Comparison of ENCODE assay signal across 18 cellular contexts in genomic region chr22:43396321-43396933, GRCh38. TPM values are rescaled to one million over a fixed set of nuclear protein-coding genes. Genes with fewer than 3 reads are reported as not detected.
DNase-seq lines count a peak whose midpoint lies in the region; ATAC-seq, FAIRE-seq and TF ChIP-seq lines count a peak whose summit lies in the region.
"Had no signal": no experiment of that assay in that cellular context is flagged by ENCODE, and none has a peak within 500 bp of the region (broad histone marks: within the 10 kb centered on the region; RNA-seq: fewer than 3 reads in every experiment).

No MANE protein-coding gene starts in this region.

- H3K4me3 ChIP-seq in HepG2 (replicated peaks in 1 of 3; ENCODE audit: insufficient read depth in 1 of 3, low read depth in 2 of 3, low read length in 3 of 3) (peak overlapping the region; percentile 19 to 67 (median 48); a peak in 4 of 6 replicates), neuronal stem cell (ENCODE audit: low read length in 2 of 2) (no peak overlapping the region), foreskin fibroblast (ENCODE audit: low read depth in 1 of 2, low read length in 2 of 2) (no peak overlapping the region)
- H3K4me3 ChIP-seq: BLaER1 treated with 17β-estradiol and CSF1 and Interleukin-3, amounts not matched to agents 10 nM and 100 nM; HAP-1 had no signal

- H4K91ac ChIP-seq in neuronal stem cell (ENCODE audit: low read depth, low read length, poor library complexity) = no peak overlapping the region

- TF ChIP-seq RAD21 in HepG2 (CRISPR knock-in tag; IDR thresholded peaks at IDR 0.05) = no peak

- TF ChIP-seq CTCF in natural killer cell (IDR thresholded peaks at IDR 0.05) (no peak), HepG2 (CRISPR knock-in tag; IDR thresholded peaks at IDR 0.05) (no peak), foreskin fibroblast (IDR thresholded peaks at IDR 0.05; ENCODE audit: low read depth, low read length) (no peak)

- H3K18ac ChIP-seq in neuronal stem cell (ENCODE audit: low read length) = peak overlapping the region; percentile 83

- in situ Hi-C loops in HepG2 (cut with HindIII; ENCODE audit: extremely low pct_ligation_motif_present, low pct_unique_long_range_greater_than_20kb) = no loop called here

- peak overlapping the region; percentile 76 for H3K14ac ChIP-seq in neuronal stem cell (ENCODE audit: low read length)

- no TSS peak for BruUV-seq in HepG2 (replicated peaks; lab: Mats Ljungman, UMichigan)

- peak overlapping the region; percentile 78 for H2BK120ac ChIP-seq in neuronal stem cell (ENCODE audit: low read depth, low read length)

- no peaks in the 10 kb centered on the region for H3K79me2 ChIP-seq in HepG2 (ENCODE audit: insufficient read depth, low read length)

- no peaks in the 10 kb centered on the region for H3K36me3 Mint-ChIP-seq in natural killer cell treated with Interleukin-12 subunit alpha and Interleukin-12 subunit beta and Interleukin-15 and Interleukin-18, amount 100 ng/mL, for 72 hours
- no peaks in the 10 kb centered on the region for H3K36me3 Mint-ChIP-seq in natural killer cell
- H3K36me3 Mint-ChIP-seq: CD4-positive, CD25-positive, alpha-beta regulatory T cell had no signal

- peak overlapping the region; percentile 55 for H2BK5ac ChIP-seq in neuronal stem cell (ENCODE audit: low read length)

- peak; percentile 52 for DNase-seq in natural killer cell treated with Interleukin-12 subunit alpha and Interleukin-12 subunit beta and Interleukin-15 and Interleukin-18, amount 100 ng/mL, for 72 hours (ENCODE audit: low spot score)
- no peak for DNase-seq in natural killer cell
- no peak for DNase-seq in HepG2 (ENCODE audit: low spot score)
- no peak for DNase-seq in neuronal stem cell (ENCODE audit: low spot score)
- no peak for DNase-seq in foreskin fibroblast
- DNase-seq: ACHN; CD4-positive, CD25-positive, alpha-beta regulatory T cell; DMS79; GOT3 had no signal

- H3K27ac ChIP-seq in HepG2 (ENCODE audit: extremely low read length, insufficient read depth, low read length) (no peak overlapping the region), neuronal stem cell (replicated peaks; ENCODE audit: low read length) (no peak overlapping the region)
- H3K27ac ChIP-seq: BLaER1 treated with 17β-estradiol and CSF1 and Interleukin-3, amounts not matched to agents 10 nM and 100 nM had no signal

- intact Hi-C loops in natural killer cell (cut with micrococcal nuclease) = no loop called here
- intact Hi-C loops in HepG2 (cut with micrococcal nuclease; ENCODE audit: unreplicated experiment) = no loop called here

- TF ChIP-seq POLR2A in HepG2 (IDR thresholded peaks at IDR 0.05; ENCODE audit: insufficient read depth in 1 of 2, low read depth in 2 of 2, low read length in 2 of 2) = no peak

- peaks cover 0 to 9% of the 10 kb centered on the region in 2 donors for H3K27me3 Mint-ChIP-seq in natural killer cell treated with Interleukin-12 subunit alpha and Interleukin-12 subunit beta and Interleukin-15 and Interleukin-18, amount 100 ng/mL, for 72 hours
- peaks cover 12 to 26% of the 10 kb centered on the region in 2 donors for H3K27me3 Mint-ChIP-seq in natural killer cell (ENCODE audit: low read depth in 2 of 2)

- H3K23ac ChIP-seq in neuronal stem cell (ENCODE audit: low read depth, low read length, poor library complexity) = peak overlapping the region; percentile 9

- H3K9me3 Mint-ChIP-seq in natural killer cell treated with Interleukin-12 subunit alpha and Interleukin-12 subunit beta and Interleukin-15 and Interleukin-18, amount 100 ng/mL, for 72 hours = no peaks in the 10 kb centered on the region
- H3K9me3 Mint-ChIP-seq in natural killer cell = no peaks in the 10 kb centered on the region
- H3K9me3 Mint-ChIP-seq: CD4-positive, CD25-positive, alpha-beta regulatory T cell had no signal

- peak overlapping the region; percentile 78 for H2BK12ac ChIP-seq in neuronal stem cell (ENCODE audit: low read length)

- H3K4me3 Mint-ChIP-seq in natural killer cell treated with Interleukin-12 subunit alpha and Interleukin-12 subunit beta and Interleukin-15 and Interleukin-18, amount 100 ng/mL, for 72 hours = no peak overlapping the region
- H3K4me3 Mint-ChIP-seq in natural killer cell = no peak overlapping the region
- H3K4me3 Mint-ChIP-seq: CD4-positive, CD25-positive, alpha-beta regulatory T cell had no signal

- H3K27me3 ChIP-seq in HepG2 (ENCODE audit: control insufficient read depth in 1 of 2, insufficient read depth in 2 of 2, low read length in 2 of 2) = peaks cover 0 to 3% of the 10 kb centered on the region in 2 experiments; a peak in 1 of 5 replicates
- peaks cover 0 to 20% (median 0%) of the 10 kb centered on the region in 3 experiments for H3K27me3 ChIP-seq in neuronal stem cell (ENCODE audit: control insufficient read depth in 3 of 3, insufficient read depth in 3 of 3, low read depth in 1 of 3, low read length in 3 of 3)
- H3K27me3 ChIP-seq: BLaER1 treated with 17β-estradiol and CSF1 and Interleukin-3, amounts not matched to agents 10 nM and 100 nM had no signal

- no peak overlapping the region for H3K9ac ChIP-seq in HepG2 (ENCODE audit: insufficient read depth, low read depth, low read length)
- H3K9ac ChIP-seq in neuronal stem cell (ENCODE audit: low read depth, low read length, poor library complexity) = no peak overlapping the region
- H3K9ac ChIP-seq: BLaER1 treated with 17β-estradiol and CSF1 and Interleukin-3, amounts not matched to agents 10 nM and 100 nM had no signal

- no peak overlapping the region for H4K8ac ChIP-seq in neuronal stem cell (ENCODE audit: low read depth, low read length)

- H3K9me3 ChIP-seq in HepG2 (ENCODE audit: low read length) (no peaks in the 10 kb centered on the region), neuronal stem cell (replicated peaks in 1 of 2; ENCODE audit: control insufficient read depth in 2 of 2, insufficient read depth in 1 of 2, low read depth in 1 of 2, low read length in 2 of 2) (no peaks in the 10 kb centered on the region)
- H3K9me3 ChIP-seq: BLaER1 treated with 17β-estradiol and CSF1 and Interleukin-3, amounts not matched to agents 10 nM and 100 nM; HAP-1 had no signal

- H3K4ac ChIP-seq in neuronal stem cell (ENCODE audit: low read length) = no peak overlapping the region

- no peaks in the 10 kb centered on the region for H4K20me1 ChIP-seq in HepG2 (ENCODE audit: insufficient read depth, low read length)
- H4K20me1 ChIP-seq: BLaER1 treated with 17β-estradiol and CSF1 and Interleukin-3, amounts not matched to agents 10 nM and 100 nM had no signal

- no peak for ATAC-seq in natural killer cell treated with Interleukin-12 subunit alpha and Interleukin-12 subunit beta and Interleukin-15 and Interleukin-18, amount 100 ng/mL, for 72 hours
- no peak for ATAC-seq in natural killer cell
- ATAC-seq in HepG2 = peak; percentile 9
- no peak for ATAC-seq in GM18520 (IDR thresholded peaks at IDR 0.05; ENCODE audit: unreplicated experiment)
- ATAC-seq in GM19455 (IDR thresholded peaks at IDR 0.05; ENCODE audit: unreplicated experiment) = no peak
- ATAC-seq in HG03442 (IDR thresholded peaks at IDR 0.05; ENCODE audit: unreplicated experiment) = no peak

- TF ChIP-seq EP300 in HepG2 (IDR thresholded peaks at IDR 0.05; ENCODE audit: low read depth in 2 of 2, low read length in 2 of 2) (no peak), HepG2 (CRISPR knock-in tag; IDR thresholded peaks at IDR 0.05; ENCODE audit: borderline replicate concordance) (no peak)

- 57% methylated on average over 7 of the region's 17 CpGs for WGBS in HepG2 (ENCODE audit: low lambda C conversion rate)
- WGBS in neuronal stem cell (ENCODE audit: extremely low coverage in 2 of 2, insufficient read length in 2 of 2, insufficient replicate concordance in 1 of 2), 2 donors = no CpG with 5 or more reads among the region's 17 CpGs

- CTCF ChIA-PET in HepG2 (lab: Yijun Ruan, JAX; ENCODE audit: low intra/inter-chr PET ratio, low total read pairs) = no interaction called here

- H2BK15ac ChIP-seq in neuronal stem cell (ENCODE audit: low read length) = peak overlapping the region; percentile 95

- H3K4me2 ChIP-seq in HepG2 (ENCODE audit: low read depth, low read length) (peak overlapping the region; percentile 82), neuronal stem cell (ENCODE audit: insufficient read depth, low read length, poor library complexity, severe bottlenecking) (no peak overlapping the region)
- H3K4me2 ChIP-seq: BLaER1 treated with 17β-estradiol and CSF1 and Interleukin-3, amounts not matched to agents 10 nM and 100 nM had no signal

- H3K4me1 Mint-ChIP-seq in natural killer cell treated with Interleukin-12 subunit alpha and Interleukin-12 subunit beta and Interleukin-15 and Interleukin-18, amount 100 ng/mL, for 72 hours (ENCODE audit: low read depth in 2 of 2) = no peaks in the 10 kb centered on the region
- H3K4me1 Mint-ChIP-seq in natural killer cell = no peaks in the 10 kb centered on the region
- H3K4me1 Mint-ChIP-seq: CD4-positive, CD25-positive, alpha-beta regulatory T cell had no signal

- H2AK5ac ChIP-seq in neuronal stem cell (ENCODE audit: low read depth, low read length) = peak overlapping the region; percentile 95

- no peak overlapping the region for H3K27ac Mint-ChIP-seq in natural killer cell treated with Interleukin-12 subunit alpha and Interleukin-12 subunit beta and Interleukin-15 and Interleukin-18, amount 100 ng/mL, for 72 hours
- no peak overlapping the region for H3K27ac Mint-ChIP-seq in natural killer cell
- H3K27ac Mint-ChIP-seq: CD4-positive, CD25-positive, alpha-beta regulatory T cell had no signal

- no peaks in the 10 kb centered on the region for H3K79me1 ChIP-seq in neuronal stem cell (ENCODE audit: low read depth, low read length)

- peaks cover 99% of the 10 kb centered on the region for H3K4me1 ChIP-seq in HepG2 (ENCODE audit: insufficient read depth, low read length)
- H3K4me1 ChIP-seq in neuronal stem cell (ENCODE audit: control insufficient read depth in 2 of 2, insufficient read depth in 1 of 2, low read depth in 1 of 2, low read length in 2 of 2) = peaks cover 0 to 14% of the 10 kb centered on the region in 2 donors
- H3K4me1 ChIP-seq: BLaER1 treated with 17β-estradiol and CSF1 and Interleukin-3, amounts not matched to agents 10 nM and 100 nM; HAP-1 had no signal

- POLR2A ChIA-PET in HepG2 (lab: Yijun Ruan, JAX) = interaction anchor here (1.0 to 2.4 kb wide), 2 partner anchors 11 to 209 kb away, joined by 3 to 17 read pairs; no protein-coding TSS in a partner anchor

- no peak overlapping the region for H2AFZ ChIP-seq in HepG2 (ENCODE audit: low read length)
- H2AFZ ChIP-seq in neuronal stem cell (ENCODE audit: low read length) = no peak overlapping the region

- H3K36me3 ChIP-seq in HepG2 (replicated peaks in 1 of 2; ENCODE audit: control insufficient read depth in 1 of 2, insufficient read depth in 2 of 2, low read length in 2 of 2) (no peaks in the 10 kb centered on the region), neuronal stem cell (replicated peaks in 1 of 2; ENCODE audit: control insufficient read depth in 2 of 2, insufficient read depth in 2 of 2, low read length in 2 of 2) (no peaks in the 10 kb centered on the region)
- H3K36me3 ChIP-seq: BLaER1 treated with 17β-estradiol and CSF1 and Interleukin-3, amounts not matched to agents 10 nM and 100 nM; HAP-1 had no signal

- no peak for FAIRE-seq in HepG2 (lab: Jason Lieb, UNC)
- FAIRE-seq: G401.6, GM12891, HTR-8/SVneo had no signal

RNA-seq across cellular contexts. Expression of gene MPPED1, which starts 15.4 kb away (rescaled TPM):
- not detected for total RNA-seq in natural killer cell treated with Interleukin-12 subunit alpha and Interleukin-12 subunit beta and Interleukin-15 and Interleukin-18, amount 100 ng/mL, for 72 hours
- total RNA-seq in natural killer cell = not detected
- total RNA-seq in HepG2 (2016; rRNA removed; fragmentation: Illumina TruSeq; extraction: Trizol) = not detected in 2 replicates
- not detected in 2 replicates for total RNA-seq in HepG2 (2016; cell fraction: cytosol; rRNA removed; fragmentation: Illumina TruSeq; extraction: Trizol; ENCODE audit: low read depth)
- total RNA-seq in HepG2 (2016; cell fraction: insoluble cytoplasmic fraction; rRNA removed; fragmentation: Illumina TruSeq; extraction: Trizol) = not detected in 2 replicates
- not detected in 2 replicates for total RNA-seq in HepG2 (2016; cell fraction: membrane; rRNA removed; fragmentation: Illumina TruSeq; extraction: Trizol)
- not detected in 2 replicates for total RNA-seq in HepG2 (2016; cell fraction: nucleus; rRNA removed; fragmentation: Illumina TruSeq; extraction: Trizol)
- polyA plus RNA-seq in HepG2 (2011; rRNA removed) = 0.77 and 1.2 TPM in 2 replicates
- polyA plus RNA-seq in HepG2 (2011; cell fraction: cytosol; rRNA removed) = 0.78 and 0.81 TPM in 2 replicates
- 0.59 and 0.83 TPM in 2 replicates for polyA plus RNA-seq in HepG2 (2011; cell fraction: nucleus; rRNA removed)
- polyA plus RNA-seq in HepG2 (2012) = 0.63 and 0.94 TPM in 2 replicates
- not detected in 2 replicates for polyA plus RNA-seq in HepG2 (2016; cell fraction: cytosol; fragmentation: Illumina TruSeq; extraction: Trizol; ENCODE audit: low read depth)
- not detected in 2 replicates for polyA plus RNA-seq in HepG2 (2016; cell fraction: insoluble cytoplasmic fraction; fragmentation: Illumina TruSeq; extraction: Trizol; ENCODE audit: low read depth)
- not detected in 2 replicates for polyA plus RNA-seq in HepG2 (2016; cell fraction: membrane; fragmentation: Illumina TruSeq; extraction: Trizol; ENCODE audit: low read depth)
- not detected in 2 replicates for polyA plus RNA-seq in HepG2 (2016; cell fraction: nucleus; fragmentation: Illumina TruSeq; extraction: Trizol; ENCODE audit: insufficient read depth, low read depth)
- 0.90 TPM in 1 of 2 replicates, not detected in the other for polyA minus RNA-seq in HepG2 (2011; rRNA and poly(A)+ RNA removed; ENCODE audit: low replicate concordance)
- 0.44 and 0.49 TPM in 2 replicates for polyA minus RNA-seq in HepG2 (2011; cell fraction: cytosol; rRNA and poly(A)+ RNA removed)
- 0.26 and 0.75 TPM in 2 replicates for polyA minus RNA-seq in HepG2 (2011; cell fraction: nucleus; rRNA and poly(A)+ RNA removed)
- polyA plus RNA-seq in neuronal stem cell (2013, experiment 1 of 2) = 37.3 TPM
- 37.4 TPM for polyA plus RNA-seq in neuronal stem cell (2013, experiment 2 of 2)
- total RNA-seq: A172; CD4-positive, CD25-positive, alpha-beta regulatory T cell had no signal
- polyA plus RNA-seq: CD4-positive, CD25-positive, alpha-beta regulatory T cell had no signal

RNA-seq across cellular contexts. Expression of gene SCUBE1, which starts 53.3 kb away (rescaled TPM):
- under 1 TPM in 1 of 2 donors, not detected in 1; 0.14 TPM for total RNA-seq in natural killer cell treated with Interleukin-12 subunit alpha and Interleukin-12 subunit beta and Interleukin-15 and Interleukin-18, amount 100 ng/mL, for 72 hours
- total RNA-seq in natural killer cell (1 to 10 TPM in 1 of 3 donors, under 1 TPM in 2; 0.05 to 1.2 (median 0.11) TPM), HepG2 (2016; rRNA removed; fragmentation: Illumina TruSeq; extraction: Trizol) (under 0.01 TPM in 1 of 2 replicates, not detected in the other)
- not detected in 2 replicates for total RNA-seq in HepG2 (2016; cell fraction: cytosol; rRNA removed; fragmentation: Illumina TruSeq; extraction: Trizol; ENCODE audit: low read depth)
- under 0.01 and 0.06 TPM in 2 replicates for total RNA-seq in HepG2 (2016; cell fraction: insoluble cytoplasmic fraction; rRNA removed; fragmentation: Illumina TruSeq; extraction: Trizol)
- total RNA-seq in HepG2 (2016; cell fraction: membrane; rRNA removed; fragmentation: Illumina TruSeq; extraction: Trizol) = 0.06 TPM in 1 of 2 replicates, not detected in the other
- total RNA-seq in HepG2 (2016; cell fraction: nucleus; rRNA removed; fragmentation: Illumina TruSeq; extraction: Trizol) = not detected in 2 replicates
- 0.04 and 0.05 TPM in 2 replicates for polyA plus RNA-seq in HepG2 (2011; rRNA removed)
- polyA plus RNA-seq in HepG2 (2011; cell fraction: cytosol; rRNA removed) = 0.05 TPM in 1 of 2 replicates, not detected in the other
- 0.02 and 0.09 TPM in 2 replicates for polyA plus RNA-seq in HepG2 (2011; cell fraction: nucleus; rRNA removed)
- polyA plus RNA-seq in HepG2 (2012) = not detected in 2 replicates
- not detected in 2 replicates for polyA plus RNA-seq in HepG2 (2016; cell fraction: cytosol; fragmentation: Illumina TruSeq; extraction: Trizol; ENCODE audit: low read depth)
- polyA plus RNA-seq in HepG2 (2016; cell fraction: insoluble cytoplasmic fraction; fragmentation: Illumina TruSeq; extraction: Trizol; ENCODE audit: low read depth) = not detected in 2 replicates
- not detected in 2 replicates for polyA plus RNA-seq in HepG2 (2016; cell fraction: membrane; fragmentation: Illumina TruSeq; extraction: Trizol; ENCODE audit: low read depth)
- not detected in 2 replicates for polyA plus RNA-seq in HepG2 (2016; cell fraction: nucleus; fragmentation: Illumina TruSeq; extraction: Trizol; ENCODE audit: insufficient read depth, low read depth)
- polyA minus RNA-seq in HepG2 (2011; rRNA and poly(A)+ RNA removed; ENCODE audit: low replicate concordance) = not detected in 2 replicates
- polyA minus RNA-seq in HepG2 (2011; cell fraction: cytosol; rRNA and poly(A)+ RNA removed) = not detected in 2 replicates
- not detected in 2 replicates for polyA minus RNA-seq in HepG2 (2011; cell fraction: nucleus; rRNA and poly(A)+ RNA removed)
- polyA plus RNA-seq in neuronal stem cell (2013, experiment 1 of 2) = 51.2 TPM
- polyA plus RNA-seq in neuronal stem cell (2013, experiment 2 of 2) = 50.9 TPM
- total RNA-seq: A172 had no signal
- polyA plus RNA-seq: CD4-positive, CD25-positive, alpha-beta regulatory T cell had no signal

Comparison
In these comparisons a context has a peak if more than half of its experiments do, and no peak if none do; other contexts are left out.
1. H3K4me3 ChIP-seq: peak in HepG2 (3 of 3); none in neuronal stem cell (0 of 2) and foreskin fibroblast (0 of 2).